ENCODE assay signal across 1 cellular context in the genomic region with DNA sequence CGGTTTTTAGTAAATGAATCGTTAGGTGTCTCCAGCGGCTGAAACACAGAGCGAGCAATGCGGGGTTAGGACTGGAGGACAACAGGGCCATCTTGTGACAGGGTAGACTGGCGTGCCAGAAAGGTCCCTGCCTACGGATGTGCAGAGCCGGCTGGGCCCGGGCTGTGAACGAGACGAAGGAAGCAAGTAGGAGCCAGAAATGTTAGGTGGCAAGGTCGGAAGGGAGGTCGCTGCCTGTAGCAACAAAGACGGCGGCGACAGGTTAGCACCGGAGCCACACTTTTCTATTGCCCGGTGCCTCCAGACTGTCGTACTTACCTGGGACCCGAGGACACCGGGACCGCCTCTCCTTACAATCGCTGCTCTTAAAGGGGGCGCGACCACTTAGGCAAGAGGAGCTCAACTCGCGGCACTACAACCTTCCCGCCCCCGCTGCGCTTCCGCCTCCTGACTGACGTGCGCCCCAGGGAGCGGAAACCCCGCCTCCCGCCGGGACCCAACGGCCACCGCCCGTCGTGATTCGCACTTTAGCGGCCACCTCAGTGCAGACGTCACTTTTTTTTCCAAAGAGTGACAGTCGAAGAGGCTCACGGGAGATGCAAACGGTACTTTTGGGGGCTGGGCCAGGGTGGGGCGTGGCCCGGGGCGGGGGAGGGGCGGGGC.
TF ChIP-seq lines count a peak whose summit lies in the region.

A gene with protein sequence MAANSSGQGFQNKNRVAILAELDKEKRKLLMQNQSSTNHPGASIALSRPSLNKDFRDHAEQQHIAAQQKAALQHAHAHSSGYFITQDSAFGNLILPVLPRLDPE (minus strand): TSS at position 449 of the 663 bp plus-strand sequence. CDS start 1,632 bp downstream, outside the sequence.

TF ChIP-seq in HEK293, 187 proteins besides CTCF, POLR2A, EP300 and RAD21 (continued from another document):
- TF ChIP-seq, protein P1, sequence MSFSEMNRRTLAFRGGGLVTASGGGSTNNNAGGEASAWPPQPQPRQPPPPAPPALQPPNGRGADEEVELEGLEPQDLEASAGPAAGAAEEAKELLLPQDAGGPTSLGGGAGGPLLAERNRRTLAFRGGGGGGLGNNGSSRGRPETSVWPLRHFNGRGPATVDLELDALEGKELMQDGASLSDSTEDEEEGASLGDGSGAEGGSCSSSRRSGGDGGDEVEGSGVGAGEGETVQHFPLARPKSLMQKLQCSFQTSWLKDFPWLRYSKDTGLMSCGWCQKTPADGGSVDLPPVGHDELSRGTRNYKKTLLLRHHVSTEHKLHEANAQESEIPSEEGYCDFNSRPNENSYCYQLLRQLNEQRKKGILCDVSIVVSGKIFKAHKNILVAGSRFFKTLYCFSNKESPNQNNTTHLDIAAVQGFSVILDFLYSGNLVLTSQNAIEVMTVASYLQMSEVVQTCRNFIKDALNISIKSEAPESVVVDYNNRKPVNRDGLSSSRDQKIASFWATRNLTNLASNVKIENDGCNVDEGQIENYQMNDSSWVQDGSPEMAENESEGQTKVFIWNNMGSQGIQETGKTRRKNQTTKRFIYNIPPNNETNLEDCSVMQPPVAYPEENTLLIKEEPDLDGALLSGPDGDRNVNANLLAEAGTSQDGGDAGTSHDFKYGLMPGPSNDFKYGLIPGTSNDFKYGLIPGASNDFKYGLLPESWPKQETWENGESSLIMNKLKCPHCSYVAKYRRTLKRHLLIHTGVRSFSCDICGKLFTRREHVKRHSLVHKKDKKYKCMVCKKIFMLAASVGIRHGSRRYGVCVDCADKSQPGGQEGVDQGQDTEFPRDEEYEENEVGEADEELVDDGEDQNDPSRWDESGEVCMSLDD (tag by site-specific recombination; IDR thresholded peaks at IDR 0.05): 0 out of 2 replicates have a peak, but pooled peaks have one; percentile 43
- TF ChIP-seq ZNF423 (tag by site-specific recombination; IDR thresholded peaks at IDR 0.05) (no peak), ZNF629 (tag by site-specific recombination; IDR thresholded peaks at IDR 0.05) (peak; percentile 88), YY2 (tag by site-specific recombination; IDR thresholded peaks at IDR 0.05) (no peak), ZNF529 (tag by site-specific recombination; IDR thresholded peaks at IDR 0.05; ENCODE audit: insufficient replicate concordance) (no peak), GLI4 (tag by site-specific recombination; IDR thresholded peaks at IDR 0.05) (no peak), ZNF561 (tag by site-specific recombination; IDR thresholded peaks at IDR 0.05; ENCODE audit: borderline replicate concordance) (no peak), ZBTB7A (tag by site-specific recombination; IDR thresholded peaks at IDR 0.05; ENCODE audit: low read depth) (no peak), ZNF324 (tag by site-specific recombination; IDR thresholded peaks at IDR 0.05) (no peak), SETDB1 (IDR thresholded peaks at IDR 0.05; ENCODE audit: insufficient read length, low read length) (no peak), ZNF560 (tag by site-specific recombination; IDR thresholded peaks at IDR 0.05; ENCODE audit: borderline replicate concordance) (no peak), KLF7 (tag by site-specific recombination; IDR thresholded peaks at IDR 0.05; ENCODE audit: borderline replicate concordance) (no peak), ZNF707 (tag by site-specific recombination; IDR thresholded peaks at IDR 0.05) (no peak), ZNF16 (tag by site-specific recombination; IDR thresholded peaks at IDR 0.05; ENCODE audit: low read depth) (no peak), ZNF211 (tag by site-specific recombination; IDR thresholded peaks at IDR 0.05; ENCODE audit: low read depth) (no peak), ZFP3 (tag by site-specific recombination; IDR thresholded peaks at IDR 0.05; ENCODE audit: low read depth) (no peak), PRDM1 (tag by site-specific recombination; IDR thresholded peaks at IDR 0.05) (no peak), ZNF626 (tag by site-specific recombination; IDR thresholded peaks at IDR 0.05) (no peak), ZNF221 (tag by site-specific recombination; IDR thresholded peaks at IDR 0.05; ENCODE audit: borderline replicate concordance) (no peak), ZNF266 (tag by site-specific recombination; IDR thresholded peaks at IDR 0.05; ENCODE audit: low read depth) (no peak), ZNF248 (tag by site-specific recombination; IDR thresholded peaks at IDR 0.05) (no peak), ZNF785 (tag by site-specific recombination; IDR thresholded peaks at IDR 0.05) (no peak), KLF10 (tag by site-specific recombination; IDR thresholded peaks at IDR 0.05) (peak; percentile 82), ZNF223 (tag by site-specific recombination; IDR thresholded peaks at IDR 0.05) (no peak), MYNN (tag by site-specific recombination; IDR thresholded peaks at IDR 0.05; ENCODE audit: borderline replicate concordance) (no peak), EGR2 (tag by site-specific recombination; IDR thresholded peaks at IDR 0.05; ENCODE audit: low read depth) (peak; percentile 38), ZNF521 (tag by site-specific recombination; IDR thresholded peaks at IDR 0.05) (no peak), ZNF341 (tag by site-specific recombination; IDR thresholded peaks at IDR 0.05; ENCODE audit: low read depth) (no peak), FEZF1 (tag by site-specific recombination; IDR thresholded peaks at IDR 0.05) (peak; percentile 16; the same call in 1 of the 2 replicates), ZNF624 (tag by site-specific recombination; IDR thresholded peaks at IDR 0.05) (no peak), KLF8 (tag by site-specific recombination; IDR thresholded peaks at IDR 0.05) (no peak; the same call in 1 of the 2 replicates), ZNF426 (tag by site-specific recombination; IDR thresholded peaks at IDR 0.05) (no peak), ZNF433 (tag by site-specific recombination; IDR thresholded peaks at IDR 0.05; ENCODE audit: low read depth) (no peak), ZEB2 (tag by site-specific recombination; IDR thresholded peaks at IDR 0.05) (peak; percentile 71), ZFP41 (tag by site-specific recombination; IDR thresholded peaks at IDR 0.05; ENCODE audit: borderline replicate concordance) (no peak), ZNF350 (tag by site-specific recombination; IDR thresholded peaks at IDR 0.05) (no peak), ZBTB21 (tag by site-specific recombination; IDR thresholded peaks at IDR 0.05) (peak; percentile 53; the same call in 1 of the 2 replicates), ZNF138 (tag by site-specific recombination; IDR thresholded peaks at IDR 0.05; ENCODE audit: borderline replicate concordance) (no peak), ZBTB20 (tag by site-specific recombination; IDR thresholded peaks at IDR 0.05) (peak; percentile 89), ZNF768 (tag by site-specific recombination; IDR thresholded peaks at IDR 0.05) (no peak), ZSCAN16 (tag by site-specific recombination; IDR thresholded peaks at IDR 0.05) (no peak), ZNF548 (tag by site-specific recombination; IDR thresholded peaks at IDR 0.05) (no peak), ZBTB1 (tag by site-specific recombination; IDR thresholded peaks at IDR 0.05) (no peak), OSR2 (tag by site-specific recombination; IDR thresholded peaks at IDR 0.05) (no peak), ZFP69B (tag by site-specific recombination; IDR thresholded peaks at IDR 0.05) (peak; percentile 97)
- TF ChIP-seq, protein P2, sequence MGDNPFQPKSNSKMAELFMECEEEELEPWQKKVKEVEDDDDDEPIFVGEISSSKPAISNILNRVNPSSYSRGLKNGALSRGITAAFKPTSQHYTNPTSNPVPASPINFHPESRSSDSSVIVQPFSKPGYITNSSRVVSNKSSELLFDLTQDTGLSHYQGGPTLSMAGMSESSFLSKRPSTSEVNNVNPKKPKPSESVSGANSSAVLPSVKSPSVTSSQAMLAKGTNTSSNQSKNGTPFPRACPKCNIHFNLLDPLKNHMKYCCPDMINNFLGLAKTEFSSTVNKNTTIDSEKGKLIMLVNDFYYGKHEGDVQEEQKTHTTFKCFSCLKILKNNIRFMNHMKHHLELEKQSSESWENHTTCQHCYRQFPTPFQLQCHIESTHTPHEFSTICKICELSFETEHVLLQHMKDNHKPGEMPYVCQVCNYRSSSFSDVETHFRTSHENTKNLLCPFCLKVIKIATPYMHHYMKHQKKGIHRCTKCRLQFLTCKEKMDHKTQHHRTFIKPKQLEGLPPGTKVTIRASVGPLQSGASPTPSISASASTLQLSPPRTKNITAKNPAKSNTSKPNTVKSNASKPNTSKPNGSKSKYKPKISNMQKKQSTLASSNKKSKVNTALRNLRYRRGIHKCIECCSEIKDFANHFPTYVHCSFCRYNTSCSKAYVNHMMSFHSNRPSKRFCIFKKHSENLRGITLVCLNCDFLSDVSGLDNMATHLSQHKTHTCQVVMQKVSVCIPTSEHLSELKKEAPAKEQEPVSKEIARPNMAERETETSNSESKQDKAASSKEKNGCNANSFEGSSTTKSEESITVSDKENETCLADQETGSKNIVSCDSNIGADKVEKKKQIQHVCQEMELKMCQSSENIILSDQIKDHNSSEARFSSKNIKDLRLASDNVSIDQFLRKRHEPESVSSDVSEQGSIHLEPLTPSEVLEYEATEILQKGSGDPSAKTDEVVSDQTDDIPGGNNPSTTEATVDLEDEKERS (tag by site-specific recombination; IDR thresholded peaks at IDR 0.05): no peak
- TF ChIP-seq, protein P3, sequence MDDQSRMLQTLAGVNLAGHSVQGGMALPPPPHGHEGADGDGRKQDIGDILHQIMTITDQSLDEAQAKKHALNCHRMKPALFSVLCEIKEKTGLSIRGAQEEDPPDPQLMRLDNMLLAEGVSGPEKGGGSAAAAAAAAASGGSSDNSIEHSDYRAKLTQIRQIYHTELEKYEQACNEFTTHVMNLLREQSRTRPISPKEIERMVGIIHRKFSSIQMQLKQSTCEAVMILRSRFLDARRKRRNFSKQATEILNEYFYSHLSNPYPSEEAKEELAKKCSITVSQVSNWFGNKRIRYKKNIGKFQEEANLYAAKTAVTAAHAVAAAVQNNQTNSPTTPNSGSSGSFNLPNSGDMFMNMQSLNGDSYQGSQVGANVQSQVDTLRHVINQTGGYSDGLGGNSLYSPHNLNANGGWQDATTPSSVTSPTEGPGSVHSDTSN (CRISPR knock-in tag; IDR thresholded peaks at IDR 0.05): peak; percentile 91
- TF ChIP-seq, protein P4, sequence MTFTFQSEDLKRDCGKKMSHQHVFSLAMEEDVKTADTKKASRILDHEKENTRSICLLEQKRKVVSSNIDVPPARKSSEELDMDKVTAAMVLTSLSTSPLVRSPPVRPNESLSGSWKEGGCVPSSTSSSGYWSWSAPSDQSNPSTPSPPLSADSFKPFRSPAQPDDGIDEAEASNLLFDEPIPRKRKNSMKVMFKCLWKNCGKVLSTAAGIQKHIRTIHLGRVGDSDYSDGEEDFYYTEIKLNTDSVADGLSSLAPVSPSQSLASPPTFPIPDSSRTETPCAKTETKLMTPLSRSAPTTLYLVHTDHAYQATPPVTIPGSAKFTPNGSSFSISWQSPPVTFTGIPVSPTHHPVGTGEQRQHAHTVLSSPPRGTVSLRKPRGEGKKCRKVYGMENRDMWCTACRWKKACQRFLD (tag by site-specific recombination; IDR thresholded peaks at IDR 0.05): no peak
- TF ChIP-seq, protein P5, sequence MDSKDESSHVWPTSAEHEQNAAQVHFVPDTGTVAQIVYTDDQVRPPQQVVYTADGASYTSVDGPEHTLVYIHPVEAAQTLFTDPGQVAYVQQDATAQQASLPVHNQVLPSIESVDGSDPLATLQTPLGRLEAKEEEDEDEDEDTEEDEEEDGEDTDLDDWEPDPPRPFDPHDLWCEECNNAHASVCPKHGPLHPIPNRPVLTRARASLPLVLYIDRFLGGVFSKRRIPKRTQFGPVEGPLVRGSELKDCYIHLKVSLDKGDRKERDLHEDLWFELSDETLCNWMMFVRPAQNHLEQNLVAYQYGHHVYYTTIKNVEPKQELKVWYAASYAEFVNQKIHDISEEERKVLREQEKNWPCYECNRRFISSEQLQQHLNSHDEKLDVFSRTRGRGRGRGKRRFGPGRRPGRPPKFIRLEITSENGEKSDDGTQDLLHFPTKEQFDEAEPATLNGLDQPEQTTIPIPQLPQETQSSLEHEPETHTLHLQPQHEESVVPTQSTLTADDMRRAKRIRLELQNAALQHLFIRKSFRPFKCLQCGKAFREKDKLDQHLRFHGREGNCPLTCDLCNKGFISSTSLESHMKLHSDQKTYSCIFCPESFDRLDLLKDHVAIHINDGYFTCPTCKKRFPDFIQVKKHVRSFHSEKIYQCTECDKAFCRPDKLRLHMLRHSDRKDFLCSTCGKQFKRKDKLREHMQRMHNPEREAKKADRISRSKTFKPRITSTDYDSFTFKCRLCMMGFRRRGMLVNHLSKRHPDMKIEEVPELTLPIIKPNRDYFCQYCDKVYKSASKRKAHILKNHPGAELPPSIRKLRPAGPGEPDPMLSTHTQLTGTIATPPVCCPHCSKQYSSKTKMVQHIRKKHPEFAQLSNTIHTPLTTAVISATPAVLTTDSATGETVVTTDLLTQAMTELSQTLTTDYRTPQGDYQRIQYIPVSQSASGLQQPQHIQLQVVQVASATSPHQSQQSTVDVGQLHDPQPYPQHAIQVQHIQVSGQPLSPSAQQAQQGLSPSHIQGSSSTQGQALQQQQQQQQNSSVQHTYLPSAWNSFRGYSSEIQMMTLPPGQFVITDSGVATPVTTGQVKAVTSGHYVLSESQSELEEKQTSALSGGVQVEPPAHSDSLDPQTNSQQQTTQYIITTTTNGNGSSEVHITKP (tag by site-specific recombination; IDR thresholded peaks at IDR 0.05): peak; percentile 82
- TF ChIP-seq, protein P6, sequence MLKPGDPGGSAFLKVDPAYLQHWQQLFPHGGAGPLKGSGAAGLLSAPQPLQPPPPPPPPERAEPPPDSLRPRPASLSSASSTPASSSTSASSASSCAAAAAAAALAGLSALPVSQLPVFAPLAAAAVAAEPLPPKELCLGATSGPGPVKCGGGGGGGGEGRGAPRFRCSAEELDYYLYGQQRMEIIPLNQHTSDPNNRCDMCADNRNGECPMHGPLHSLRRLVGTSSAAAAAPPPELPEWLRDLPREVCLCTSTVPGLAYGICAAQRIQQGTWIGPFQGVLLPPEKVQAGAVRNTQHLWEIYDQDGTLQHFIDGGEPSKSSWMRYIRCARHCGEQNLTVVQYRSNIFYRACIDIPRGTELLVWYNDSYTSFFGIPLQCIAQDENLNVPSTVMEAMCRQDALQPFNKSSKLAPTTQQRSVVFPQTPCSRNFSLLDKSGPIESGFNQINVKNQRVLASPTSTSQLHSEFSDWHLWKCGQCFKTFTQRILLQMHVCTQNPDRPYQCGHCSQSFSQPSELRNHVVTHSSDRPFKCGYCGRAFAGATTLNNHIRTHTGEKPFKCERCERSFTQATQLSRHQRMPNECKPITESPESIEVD (tag by site-specific recombination; IDR thresholded peaks at IDR 0.05): no peak
- TF ChIP-seq, protein P7, sequence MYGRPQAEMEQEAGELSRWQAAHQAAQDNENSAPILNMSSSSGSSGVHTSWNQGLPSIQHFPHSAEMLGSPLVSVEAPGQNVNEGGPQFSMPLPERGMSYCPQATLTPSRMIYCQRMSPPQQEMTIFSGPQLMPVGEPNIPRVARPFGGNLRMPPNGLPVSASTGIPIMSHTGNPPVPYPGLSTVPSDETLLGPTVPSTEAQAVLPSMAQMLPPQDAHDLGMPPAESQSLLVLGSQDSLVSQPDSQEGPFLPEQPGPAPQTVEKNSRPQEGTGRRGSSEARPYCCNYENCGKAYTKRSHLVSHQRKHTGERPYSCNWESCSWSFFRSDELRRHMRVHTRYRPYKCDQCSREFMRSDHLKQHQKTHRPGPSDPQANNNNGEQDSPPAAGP (tag by site-specific recombination; IDR thresholded peaks at IDR 0.05): no peak
